Comparison of ENCODE assay signal across 8 cellular contexts in genomic region chr11:122981388-122982264, GRCh38. TPM values are rescaled to one million over a fixed set of nuclear protein-coding genes. Genes with fewer than 3 reads are reported as not detected.
DNase-seq lines count a peak whose midpoint lies in the region; ATAC-seq, FAIRE-seq and TF ChIP-seq lines count a peak whose summit lies in the region.

BSX (minus strand) TSS chr11:122981834; CDS start chr11:122981671, 163 bp downstream.

- no peak for FAIRE-seq in GM12891 (lab: Jason Lieb, UNC)

- H3K4me1 Mint-ChIP-seq in activated T-cell treated with anti-CD3 and anti-CD28 coated beads, Interleukin-2, amount 50 U/mL, for 24 hours (ENCODE audit: low read depth) = peaks cover 38% of the 10 kb centered on the region
- H3K4me1 Mint-ChIP-seq in glutamatergic neuron (ENCODE audit: low read depth, unreplicated experiment) = peaks cover 6% of the 10 kb centered on the region

- peaks cover 1% of the 10 kb centered on the region for H3K36me3 Mint-ChIP-seq in activated T-cell treated with anti-CD3 and anti-CD28 coated beads, Interleukin-2, amount 50 U/mL, for 24 hours (ENCODE audit: low read depth)
- H3K36me3 Mint-ChIP-seq in glutamatergic neuron (ENCODE audit: unreplicated experiment) = peaks cover 5% of the 10 kb centered on the region

- no peak within 1 kb of the TSS for H3K4me3 Mint-ChIP-seq in activated T-cell treated with anti-CD3 and anti-CD28 coated beads, Interleukin-2, amount 50 U/mL, for 24 hours
- H3K4me3 Mint-ChIP-seq in glutamatergic neuron (ENCODE audit: unreplicated experiment) = no peak within 1 kb of the TSS

- no peaks in the 10 kb centered on the region for H3K9me3 Mint-ChIP-seq in activated T-cell treated with anti-CD3 and anti-CD28 coated beads, Interleukin-2, amount 50 U/mL, for 24 hours
- peaks cover 5% of the 10 kb centered on the region for H3K9me3 Mint-ChIP-seq in glutamatergic neuron (ENCODE audit: unreplicated experiment)

- H3K27ac Mint-ChIP-seq in activated T-cell treated with anti-CD3 and anti-CD28 coated beads, Interleukin-2, amount 50 U/mL, for 24 hours = no peak within 1 kb of the TSS
- H3K27ac Mint-ChIP-seq in glutamatergic neuron (ENCODE audit: unreplicated experiment) = no peak within 1 kb of the TSS

- TF ChIP-seq CTCF in glutamatergic neuron (IDR thresholded peaks at IDR 0.05; ENCODE audit: partially characterized antibody, unreplicated experiment) = no peak

- DNase-seq in GM12891 (ENCODE audit: insufficient read length, low spot score) = peak; percentile 50
- peak; percentile 68 for DNase-seq in NCI-H226
- DNase-seq in activated T-cell treated with anti-CD3 and anti-CD28 coated beads, Interleukin-2, amount 50 U/mL, for 24 hours = peak; percentile 73
- DNase-seq in glutamatergic neuron = peak; percentile 55
- peak; percentile 77 for DNase-seq in retina
- no peak for DNase-seq in NCI-H2171 (lab: John Stamatoyannopoulos, UW)

- ATAC-seq in HG02588 (IDR thresholded peaks at IDR 0.05; ENCODE audit: unreplicated experiment) (no peak), GM18870 (IDR thresholded peaks at IDR 0.05; ENCODE audit: unreplicated experiment) (no peak)

- H3K27me3 Mint-ChIP-seq in activated T-cell treated with anti-CD3 and anti-CD28 coated beads, Interleukin-2, amount 50 U/mL, for 24 hours = peaks cover 95% of the 10 kb centered on the region
- peaks cover 46% of the 10 kb centered on the region for H3K27me3 Mint-ChIP-seq in glutamatergic neuron (ENCODE audit: unreplicated experiment)

- no peak for TF ChIP-seq POLR2A in GM12891 (IDR thresholded peaks at IDR 0.05; ENCODE audit: low read depth, low read length)

TF ChIP-seq in GM12891, 5 proteins besides CTCF, POLR2A, EP300 and RAD21:
- TF ChIP-seq POLR2AphosphoS5 (IDR thresholded peaks at IDR 0.05; ENCODE audit: low read depth, low read length) (no peak), SPI1 (IDR thresholded peaks at IDR 0.05; ENCODE audit: low read depth, low read length) (no peak), POU2F2 (IDR thresholded peaks at IDR 0.05; ENCODE audit: low read depth, low read length) (no peak), TAF1 (IDR thresholded peaks at IDR 0.05; ENCODE audit: low read depth, low read length) (no peak), PAX5 (IDR thresholded peaks at IDR 0.05; ENCODE audit: insufficient read depth, low read length, severe bottlenecking) (no peak)

RNA-seq across cellular contexts. Expression of gene BSX, which starts in this region (rescaled TPM):
- not detected for polyA plus RNA-seq in GM12891 (2012; ENCODE audit: low read depth, missing spikeins)
- not detected for total RNA-seq in glutamatergic neuron (ENCODE audit: unreplicated experiment)

Comparison
In these comparisons a context has a peak if more than half of its experiments do, and no peak if none do; other contexts are left out.
1. Peak in DNase-seq in glutamatergic neuron; RNA of the gene not detected or under 1 TPM.